20 cellular contexts compared by ENCODE assay signal in the genomic region with DNA sequence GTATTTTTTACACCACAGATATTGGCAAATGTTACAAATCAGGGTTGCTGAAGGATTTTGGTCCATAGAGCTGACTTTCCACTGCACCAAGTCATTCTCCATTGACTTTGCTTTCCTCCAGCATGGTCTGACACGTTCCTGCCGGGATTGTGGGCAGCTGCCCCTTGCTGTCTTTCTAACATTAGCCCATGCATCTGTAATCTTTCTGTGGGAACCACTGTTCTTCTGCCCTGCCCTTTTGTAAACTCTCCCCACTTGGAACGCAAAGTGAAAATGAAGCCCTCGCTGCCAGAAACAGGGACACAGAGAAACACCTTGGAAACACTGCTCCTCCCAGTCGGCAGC.
DNase-seq lines count a peak whose midpoint lies in the region; ATAC-seq and TF ChIP-seq lines count a peak whose summit lies in the region.
"Had no signal": no experiment of that assay in that cellular context is flagged by ENCODE, and none has a peak within 500 bp of the region (broad histone marks: within the 10 kb centered on the region; RNA-seq: fewer than 3 reads in every experiment).

No MANE protein-coding gene starts in this region.

- H3K4me3 Mint-ChIP-seq in HFFc6 = peak overlapping the region; percentile 66
- peak overlapping the region; percentile 49 for H3K4me3 Mint-ChIP-seq in MCF 10A (ENCODE audit: unreplicated experiment)
- H3K4me3 Mint-ChIP-seq in stimulated activated effector memory CD8-positive, alpha-beta T cell treated with anti-CD3 and anti-CD28 coated beads, Interleukin-12 subunit alpha, Interleukin-12 subunit beta, amount 100 ng/mL, for 72 hours = no peak overlapping the region
- no peak overlapping the region for H3K4me3 Mint-ChIP-seq in type B pancreatic cell
- H3K4me3 Mint-ChIP-seq: activated naive CD4-positive, alpha-beta T cell treated with anti-CD3 and anti-CD28 coated beads for 36 hours; CD4-positive, alpha-beta memory T cell; IgD-negative memory B cell had no signal

- H3K27me3 ChIP-seq in layer of hippocampus (ENCODE audit: control insufficient read depth, insufficient read depth, low read length) = no peaks in the 10 kb centered on the region
- H3K27me3 ChIP-seq: left lung, upper lobe of left lung had no signal

- H3K36me3 Mint-ChIP-seq in HFFc6 (ENCODE audit: low read depth) = no peaks in the 10 kb centered on the region
- H3K36me3 Mint-ChIP-seq in MCF 10A (ENCODE audit: insufficient read depth, unreplicated experiment) = peaks cover 9% of the 10 kb centered on the region
- no peaks in the 10 kb centered on the region for H3K36me3 Mint-ChIP-seq in stimulated activated effector memory CD8-positive, alpha-beta T cell treated with anti-CD3 and anti-CD28 coated beads, Interleukin-12 subunit alpha, Interleukin-12 subunit beta, amount 100 ng/mL, for 72 hours
- H3K36me3 Mint-ChIP-seq in type B pancreatic cell = no peaks in the 10 kb centered on the region
- H3K36me3 Mint-ChIP-seq: CD4-positive, alpha-beta memory T cell; IgD-negative memory B cell had no signal

- BruUV-seq in MCF 10A (replicated peaks; lab: Mats Ljungman, UMichigan) = no TSS peak

- H3K27ac ChIP-seq in layer of hippocampus (ENCODE audit: low read depth, low read length) = peak overlapping the region; percentile 54
- H3K27ac ChIP-seq: left lung, parathyroid adenoma, upper lobe of left lung, WERI-Rb-1 had no signal

- no peak for DNase-seq in HFFc6
- no peak for DNase-seq in MCF 10A (ENCODE audit: unreplicated experiment)
- DNase-seq in stimulated activated effector memory CD8-positive, alpha-beta T cell treated with anti-CD3 and anti-CD28 coated beads, Interleukin-12 subunit alpha, Interleukin-12 subunit beta, amount 100 ng/mL, for 72 hours (ENCODE audit: low spot score in 2 of 2) = no peak
- DNase-seq in type B pancreatic cell (ENCODE audit: extremely low spot score, unreplicated experiment) = no peak
- DNase-seq in NAMALWA (ENCODE audit: low spot score) = no peak
- DNase-seq in NK-92 treated with Interleukin-12 subunit alpha and Interleukin-12 subunit beta, amount 100 ng/mL, for 24 hours (lab: John Stamatoyannopoulos, UW) = no peak
- DNase-seq: activated CD4-positive, alpha-beta T cell treated with anti-CD3 and anti-CD28 coated beads, Interleukin-2, amount 50 U/mL, for 48 hours; activated naive CD4-positive, alpha-beta T cell treated with anti-CD3 and anti-CD28 coated beads for 36 hours; CD4-positive, alpha-beta memory T cell; cortex of kidney; left lung; NCI-H1930; spleen; T-helper 2 cell; WERI-Rb-1 had no signal

- H3K27me3 Mint-ChIP-seq in HFFc6 (ENCODE audit: insufficient read depth) (no peaks in the 10 kb centered on the region; the same call in 1 of the 2 replicates), MCF 10A (ENCODE audit: insufficient read depth, unreplicated experiment) (no peaks in the 10 kb centered on the region), type B pancreatic cell (no peaks in the 10 kb centered on the region)

- no peak for ATAC-seq in stimulated activated effector memory CD8-positive, alpha-beta T cell treated with anti-CD3 and anti-CD28 coated beads, Interleukin-12 subunit alpha, Interleukin-12 subunit beta, amount 100 ng/mL, for 72 hours
- no peak for ATAC-seq in HG03521 (IDR thresholded peaks at IDR 0.05; ENCODE audit: unreplicated experiment)

- H3K27ac Mint-ChIP-seq in HFFc6 = no peak overlapping the region
- H3K27ac Mint-ChIP-seq in MCF 10A (ENCODE audit: low read depth, unreplicated experiment) = peak overlapping the region; percentile 24
- H3K27ac Mint-ChIP-seq in stimulated activated effector memory CD8-positive, alpha-beta T cell treated with anti-CD3 and anti-CD28 coated beads, Interleukin-12 subunit alpha, Interleukin-12 subunit beta, amount 100 ng/mL, for 72 hours = peak overlapping the region; percentile 20
- H3K27ac Mint-ChIP-seq in type B pancreatic cell = no peak overlapping the region
- H3K27ac Mint-ChIP-seq: activated naive CD4-positive, alpha-beta T cell treated with anti-CD3 and anti-CD28 coated beads for 36 hours; CD4-positive, alpha-beta memory T cell had no signal

- intact Hi-C loops in MCF 10A (cut with micrococcal nuclease) = no loop called here

- H3K9me3 Mint-ChIP-seq in HFFc6 = no peaks in the 10 kb centered on the region
- no peaks in the 10 kb centered on the region for H3K9me3 Mint-ChIP-seq in MCF 10A (ENCODE audit: unreplicated experiment)
- H3K9me3 Mint-ChIP-seq in stimulated activated effector memory CD8-positive, alpha-beta T cell treated with anti-CD3 and anti-CD28 coated beads, Interleukin-12 subunit alpha, Interleukin-12 subunit beta, amount 100 ng/mL, for 72 hours = no peaks in the 10 kb centered on the region
- H3K9me3 Mint-ChIP-seq in type B pancreatic cell = peaks cover 5% of the 10 kb centered on the region
- H3K9me3 Mint-ChIP-seq: activated naive CD4-positive, alpha-beta T cell treated with anti-CD3 and anti-CD28 coated beads for 36 hours had no signal

- POLR2A ChIA-PET in MCF 10A (lab: Yijun Ruan, JAX) = interaction anchor here (0.6 to 1.4 kb wide), 2 partner anchors 25 to 43 kb away, joined by 4 to 5 read pairs; no protein-coding TSS in a partner anchor

- no peak for TF ChIP-seq CTCF in HFFc6 (IDR thresholded peaks at IDR 0.05)
- TF ChIP-seq CTCF in MCF 10A (IDR thresholded peaks at IDR 0.05; ENCODE audit: unreplicated experiment) = no peak
- TF ChIP-seq CTCF in type B pancreatic cell (conservative IDR thresholded peaks at IDR 0.05) = no peak

- CTCF ChIA-PET in MCF 10A (lab: Yijun Ruan, JAX) = no interaction called here

- peaks cover 70% of the 10 kb centered on the region for H3K4me1 Mint-ChIP-seq in HFFc6 (ENCODE audit: low read depth)
- H3K4me1 Mint-ChIP-seq in MCF 10A (ENCODE audit: insufficient read depth, unreplicated experiment) = peaks cover 32% of the 10 kb centered on the region
- H3K4me1 Mint-ChIP-seq in stimulated activated effector memory CD8-positive, alpha-beta T cell treated with anti-CD3 and anti-CD28 coated beads, Interleukin-12 subunit alpha, Interleukin-12 subunit beta, amount 100 ng/mL, for 72 hours = peaks cover 56% of the 10 kb centered on the region
- peaks cover 23% of the 10 kb centered on the region for H3K4me1 Mint-ChIP-seq in type B pancreatic cell (ENCODE audit: unreplicated experiment)

Comparison
In these comparisons a context has a peak if more than half of its experiments do, and no peak if none do; other contexts are left out.
1. H3K27ac Mint-ChIP-seq: peak in MCF 10A (single experiment) and stimulated activated effector memory CD8-positive, alpha-beta T cell treated with anti-CD3 and anti-CD28 coated beads, Interleukin-12 subunit alpha, Interleukin-12 subunit beta, amount 100 ng/mL, for 72 hours (single experiment); none in HFFc6 (single experiment) and type B pancreatic cell (single experiment).
2. H3K4me3 Mint-ChIP-seq: peak in HFFc6 (single experiment) and MCF 10A (single experiment); none in stimulated activated effector memory CD8-positive, alpha-beta T cell treated with anti-CD3 and anti-CD28 coated beads, Interleukin-12 subunit alpha, Interleukin-12 subunit beta, amount 100 ng/mL, for 72 hours (single experiment) and type B pancreatic cell (single experiment).